In genomic region chr11:110100476-110101240, GRCh38 we compare ENCODE assay signal across 29 cellular contexts. TPM values are rescaled to one million over a fixed set of nuclear protein-coding genes. Genes with fewer than 3 reads are reported as not detected.
DNase-seq lines count a peak whose midpoint lies in the region; ATAC-seq and TF ChIP-seq lines count a peak whose summit lies in the region.
"Had no signal": no experiment of that assay in that cellular context is flagged by ENCODE, and none has a peak within 500 bp of the region (broad histone marks: within the 10 kb centered on the region; RNA-seq: fewer than 3 reads in every experiment).

No MANE protein-coding gene starts in this region.

- no peak for TF ChIP-seq EP300 in tibial nerve (IDR thresholded peaks at IDR 0.05)

- DNase-seq in activated T-cell treated with anti-CD3 and anti-CD28 coated beads, Interleukin-2, amount 50 U/mL, for 72 hours: no peak
- DNase-seq in activated T-cell treated with anti-CD3 and anti-CD28 coated beads, Interleukin-2, amount 50 U/mL, for 24 hours: no peak
- DNase-seq in mesothelial cell of epicardium (ENCODE audit: low spot score in 2 of 2, unreplicated experiment in 2 of 2) (no peak), tibial nerve (ENCODE audit: low spot score in 2 of 2) (no peak), NCI-H2196 (lab: John Stamatoyannopoulos, UW; ENCODE audit: unreplicated experiment) (no peak), type B pancreatic cell (ENCODE audit: extremely low spot score, unreplicated experiment) (no peak)
- DNase-seq: activated CD4-positive, alpha-beta T cell treated with anti-CD3 and anti-CD28 coated beads for 4 hours; activated CD8-positive, alpha-beta memory T cell treated with anti-CD3 and anti-CD28 coated beads for 24 hours; activated gamma-delta T cell treated with Interleukin-2 at 50 U/mL for 16 hours; activated T-cell treated with anti-CD3 and anti-CD28 coated beads, Interleukin-2, amount 50 U/mL, for 1 hour; CD8-positive, alpha-beta T cell; effector memory CD4-positive, alpha-beta T cell; gastrocnemius medialis; GM23248; Karpas-422; mesendoderm; NCI-H146; NCI-H524; NK-92 treated with Interleukin-12 subunit alpha and Interleukin-12 subunit beta, amount 100 ng/mL, for 24 hours; nucleus accumbens; PC-3; psoas muscle; small intestine; stomach had no signal

- no peaks in the 10 kb centered on the region for H3K36me3 Mint-ChIP-seq in activated T-cell treated with anti-CD3 and anti-CD28 coated beads, Interleukin-2, amount 50 U/mL, for 72 hours (ENCODE audit: insufficient read depth in 2 of 2)
- no peaks in the 10 kb centered on the region for H3K36me3 Mint-ChIP-seq in activated T-cell treated with anti-CD3 and anti-CD28 coated beads, Interleukin-2, amount 50 U/mL, for 24 hours (ENCODE audit: low read depth)
- no peaks in the 10 kb centered on the region for H3K36me3 Mint-ChIP-seq in dendritic cell treated with granulocyte-macrophage colony-stimulating factor and Interleukin-4, amounts not matched to agents 40 ng/mL and 50 ng/mL, for 4 days (ENCODE audit: low read depth)
- H3K36me3 Mint-ChIP-seq in mesothelial cell of epicardium (peaks cover 20% of the 10 kb centered on the region), type B pancreatic cell (peaks cover 19% of the 10 kb centered on the region)
- H3K36me3 Mint-ChIP-seq: CD8-positive, alpha-beta T cell had no signal

- H3K4me3 ChIP-seq in tibial nerve: no peak overlapping the region
- H3K4me3 ChIP-seq: gastrocnemius medialis, GM23248, hepatocyte, psoas muscle, stomach had no signal

- H3K9me3 ChIP-seq in tibial nerve: no peaks in the 10 kb centered on the region
- H3K9me3 ChIP-seq: gastrocnemius medialis, psoas muscle, stomach had no signal

- no peaks in the 10 kb centered on the region for H3K27me3 ChIP-seq in tibial nerve
- H3K27me3 ChIP-seq: gastrocnemius medialis, hepatocyte, stomach had no signal

- no peak for TF ChIP-seq CTCF in mesothelial cell of epicardium (IDR thresholded peaks at IDR 0.05; ENCODE audit: unreplicated experiment)
- no peak for TF ChIP-seq CTCF in tibial nerve (IDR thresholded peaks at IDR 0.05)
- no peak for TF ChIP-seq CTCF in type B pancreatic cell (conservative IDR thresholded peaks at IDR 0.05)

- H3K36me3 ChIP-seq in tibial nerve: peaks cover 0 to 10% (median 0%) of the 10 kb centered on the region in 3 donors
- H3K36me3 ChIP-seq: gastrocnemius medialis, stomach had no signal

- intact Hi-C loops in dendritic cell treated with granulocyte-macrophage colony-stimulating factor and Interleukin-4, amounts not matched to agents 40 ng/mL and 50 ng/mL, for 4 days (cut with micrococcal nuclease): no loop called here

- no peaks in the 10 kb centered on the region for H3K9me3 Mint-ChIP-seq in activated T-cell treated with anti-CD3 and anti-CD28 coated beads, Interleukin-2, amount 50 U/mL, for 72 hours
- no peaks in the 10 kb centered on the region for H3K9me3 Mint-ChIP-seq in activated T-cell treated with anti-CD3 and anti-CD28 coated beads, Interleukin-2, amount 50 U/mL, for 24 hours
- H3K9me3 Mint-ChIP-seq in dendritic cell treated with granulocyte-macrophage colony-stimulating factor and Interleukin-4, amounts not matched to agents 40 ng/mL and 50 ng/mL, for 4 days: no peaks in the 10 kb centered on the region
- peaks cover 18% of the 10 kb centered on the region for H3K9me3 Mint-ChIP-seq in mesothelial cell of epicardium
- H3K9me3 Mint-ChIP-seq in type B pancreatic cell: peaks cover 4% of the 10 kb centered on the region
- H3K9me3 Mint-ChIP-seq: CD8-positive, alpha-beta T cell had no signal

- 44 to 45% methylated on average over 7 of the region's 7 CpGs for WGBS in tibial nerve, 2 donors

- peaks cover 0 to 44% (median 9%) of the 10 kb centered on the region in 4 donors for H3K4me1 ChIP-seq in tibial nerve

- peak overlapping the region; percentile 15 for H3K27ac Mint-ChIP-seq in activated T-cell treated with anti-CD3 and anti-CD28 coated beads, Interleukin-2, amount 50 U/mL, for 72 hours
- H3K27ac Mint-ChIP-seq in activated T-cell treated with anti-CD3 and anti-CD28 coated beads, Interleukin-2, amount 50 U/mL, for 24 hours: no peak overlapping the region
- peak overlapping the region; percentile 31 for H3K27ac Mint-ChIP-seq in dendritic cell treated with granulocyte-macrophage colony-stimulating factor and Interleukin-4, amounts not matched to agents 40 ng/mL and 50 ng/mL, for 4 days
- H3K27ac Mint-ChIP-seq in mesothelial cell of epicardium: peak overlapping the region; percentile 83
- H3K27ac Mint-ChIP-seq in type B pancreatic cell: no peak overlapping the region
- H3K27ac Mint-ChIP-seq: CD8-positive, alpha-beta T cell had no signal

- ATAC-seq in activated T-cell treated with anti-CD3 and anti-CD28 coated beads, Interleukin-2, amount 50 U/mL, for 72 hours (replicated peaks in 1 of 2): no peak
- no peak for ATAC-seq in GM18502 (IDR thresholded peaks at IDR 0.05; ENCODE audit: poor library complexity, unreplicated experiment)
- ATAC-seq: CD8-positive, alpha-beta T cell; gastrocnemius medialis; PC-3; psoas muscle had no signal

- H3K27me3 Mint-ChIP-seq in activated T-cell treated with anti-CD3 and anti-CD28 coated beads, Interleukin-2, amount 50 U/mL, for 72 hours (ENCODE audit: low read depth): peaks cover 32% of the 10 kb centered on the region
- H3K27me3 Mint-ChIP-seq in activated T-cell treated with anti-CD3 and anti-CD28 coated beads, Interleukin-2, amount 50 U/mL, for 24 hours: peaks cover 18% of the 10 kb centered on the region
- no peaks in the 10 kb centered on the region for H3K27me3 Mint-ChIP-seq in dendritic cell treated with granulocyte-macrophage colony-stimulating factor and Interleukin-4, amounts not matched to agents 40 ng/mL and 50 ng/mL, for 4 days
- no peaks in the 10 kb centered on the region for H3K27me3 Mint-ChIP-seq in mesothelial cell of epicardium (ENCODE audit: low read depth)
- no peaks in the 10 kb centered on the region for H3K27me3 Mint-ChIP-seq in type B pancreatic cell

- peak overlapping the region in 3 of 4 donors; percentile 35 to 71 (median 59) for H3K27ac ChIP-seq in tibial nerve
- H3K27ac ChIP-seq: 22Rv1, GM23248, hepatocyte, HL-60, psoas muscle, stomach had no signal

- H3K4me3 Mint-ChIP-seq in activated T-cell treated with anti-CD3 and anti-CD28 coated beads, Interleukin-2, amount 50 U/mL, for 72 hours: no peak overlapping the region
- no peak overlapping the region for H3K4me3 Mint-ChIP-seq in activated T-cell treated with anti-CD3 and anti-CD28 coated beads, Interleukin-2, amount 50 U/mL, for 24 hours
- no peak overlapping the region for H3K4me3 Mint-ChIP-seq in dendritic cell treated with granulocyte-macrophage colony-stimulating factor and Interleukin-4, amounts not matched to agents 40 ng/mL and 50 ng/mL, for 4 days
- H3K4me3 Mint-ChIP-seq in mesothelial cell of epicardium (no peak overlapping the region), type B pancreatic cell (no peak overlapping the region)
- H3K4me3 Mint-ChIP-seq: CD8-positive, alpha-beta T cell had no signal

- H3K4me1 Mint-ChIP-seq in activated T-cell treated with anti-CD3 and anti-CD28 coated beads, Interleukin-2, amount 50 U/mL, for 72 hours (ENCODE audit: low read depth): no peaks in the 10 kb centered on the region
- H3K4me1 Mint-ChIP-seq in activated T-cell treated with anti-CD3 and anti-CD28 coated beads, Interleukin-2, amount 50 U/mL, for 24 hours (ENCODE audit: low read depth): no peaks in the 10 kb centered on the region
- peaks cover 9% of the 10 kb centered on the region for H3K4me1 Mint-ChIP-seq in dendritic cell treated with granulocyte-macrophage colony-stimulating factor and Interleukin-4, amounts not matched to agents 40 ng/mL and 50 ng/mL, for 4 days (ENCODE audit: low read depth)
- H3K4me1 Mint-ChIP-seq in mesothelial cell of epicardium: peaks cover 24% of the 10 kb centered on the region
- H3K4me1 Mint-ChIP-seq in type B pancreatic cell (ENCODE audit: unreplicated experiment): peaks cover 6% of the 10 kb centered on the region

- no peak for TF ChIP-seq POLR2A in tibial nerve (IDR thresholded peaks at IDR 0.05)

RNA-seq across cellular contexts. Expression of gene ZC3H12C, which starts 7.5 kb away (rescaled TPM):
- 1 to 10 TPM; 2.5 to 6.6 TPM for total RNA-seq in activated T-cell treated with anti-CD3 and anti-CD28 coated beads, Interleukin-2, amount 50 U/mL, for 72 hours
- total RNA-seq in mesothelial cell of epicardium (16.7 to 17.0 TPM (median 17.0 TPM) in 3 replicates), tibial nerve (10 to 100 TPM; 15.9 to 26.0 (median 19.4) TPM), type B pancreatic cell (ENCODE audit: low replicate concordance) (11.8 and 12.3 TPM in 2 replicates)
- total RNA-seq: CD8-positive, alpha-beta T cell had no signal

Comparison
In these comparisons a context has a peak if more than half of its experiments do, and no peak if none do; other contexts are left out.
1. H3K27ac Mint-ChIP-seq: peak in activated T-cell treated with anti-CD3 and anti-CD28 coated beads, Interleukin-2, amount 50 U/mL, for 72 hours (single experiment), dendritic cell treated with granulocyte-macrophage colony-stimulating factor and Interleukin-4, amounts not matched to agents 40 ng/mL and 50 ng/mL, for 4 days (single experiment) and mesothelial cell of epicardium (single experiment); none in activated T-cell treated with anti-CD3 and anti-CD28 coated beads, Interleukin-2, amount 50 U/mL, for 24 hours (single experiment) and type B pancreatic cell (single experiment).